19 cellular contexts compared by ENCODE assay signal in the genomic region with DNA sequence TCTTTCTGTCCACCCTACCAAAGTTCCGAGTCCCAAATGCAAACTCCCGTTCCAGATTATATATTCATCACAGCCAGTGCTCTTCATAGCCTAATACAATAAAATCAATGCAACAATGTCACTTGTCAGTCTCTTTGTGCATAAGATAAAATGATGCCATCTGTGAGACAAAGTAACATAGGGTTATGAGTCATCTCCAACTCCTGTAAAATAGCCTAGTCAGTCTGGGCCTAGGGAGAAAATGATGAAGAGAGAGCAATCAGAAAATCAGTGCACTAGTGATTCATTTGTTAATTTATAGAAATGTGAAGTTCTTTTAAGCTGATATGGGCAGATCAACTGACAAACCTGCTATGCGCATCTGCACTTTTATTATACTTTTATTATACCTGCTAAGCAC.
"Had no signal": no experiment of that assay in that cellular context is flagged by ENCODE, and none has a peak within 500 bp of the region (broad histone marks: within the 10 kb centered on the region; RNA-seq: fewer than 3 reads in every experiment).

No MANE protein-coding gene starts in this region.

- ATAC-seq: K562 had no signal

- H3K4me1 Mint-ChIP-seq: IgD-negative memory B cell had no signal

- H3K4me3 Mint-ChIP-seq: IgD-negative memory B cell had no signal

- H3K36me3 ChIP-seq: Peyer's patch, SJSA1 had no signal

- H3K36me3 Mint-ChIP-seq: IgD-negative memory B cell had no signal

- H3K27ac Mint-ChIP-seq: IgD-negative memory B cell had no signal

- FAIRE-seq: HTR-8/SVneo, K562 had no signal

- DNase-seq: Kasumi-1, MM.1S, NCI-H1092 treated with DMSO at 0.1 percent for 48 hours, NCI-H1436, NCI-H187, NCI-H2029, NCI-H2081 treated with DMSO at 0.1 percent for 48 hours, NCI-H2227 treated with DMSO at 0.1 percent for 48 hours, NCI-H524 treated with DMSO at 0.1 percent for 48 hours, NCI-H69, NCI-H774, Peyer's patch, Right ventricle myocardium superior, SIG-M5 had no signal

- H3K27me3 ChIP-seq: Peyer's patch, SJSA1 had no signal

- H3K27me3 Mint-ChIP-seq: IgD-negative memory B cell had no signal

- H3K4me3 ChIP-seq: K562, Peyer's patch, SJSA1, SK-N-MC had no signal
